Comparison of ENCODE assay signal across 8 cellular contexts in genomic region chrX:129931411-129932136, GRCh38. TPM values are rescaled to one million over a fixed set of nuclear protein-coding genes. Genes with fewer than 3 reads are reported as not detected.
DNase-seq lines count a peak whose midpoint lies in the region; ATAC-seq and TF ChIP-seq lines count a peak whose summit lies in the region.

No MANE protein-coding gene starts in this region.

- ATAC-seq in HG02840 (IDR thresholded peaks at IDR 0.05; ENCODE audit: low FRiP score, unreplicated experiment), result peak; percentile 67
- ATAC-seq in WTC11, result peak; percentile 82

- TF ChIP-seq CTCF in WTC11 (IDR thresholded peaks at IDR 0.05) (no peak), chondrocyte (IDR thresholded peaks at IDR 0.05) (no peak), kidney epithelial cell (IDR thresholded peaks at IDR 0.05; ENCODE audit: insufficient read depth, low read length, poor library complexity, severe bottlenecking) (no peak)

- H3K27me3 Mint-ChIP-seq in WTC11 (ENCODE audit: low read depth), result peaks cover 39% of the 10 kb centered on the region
- H3K27me3 Mint-ChIP-seq in chondrocyte (ENCODE audit: low read depth), result peaks cover under 1% of the 10 kb centered on the region

- CTCF ChIA-PET in WTC11 (lab: Charles Lee), result interaction anchor here (0.7 to 1.4 kb wide), 7 partner anchors 26 to 326 kb away, joined by 3 to 9 read pairs (median 4); no protein-coding TSS in a partner anchor

- peak overlapping the region; percentile 91 for H3K4me3 Mint-ChIP-seq in WTC11
- H3K4me3 Mint-ChIP-seq in chondrocyte (ENCODE audit: unreplicated experiment), result peak overlapping the region; percentile 87

- peaks cover 12% of the 10 kb centered on the region for H3K27me3 ChIP-seq in kidney epithelial cell (ENCODE audit: control insufficient read depth, insufficient read depth, low read length)

- POLR2A ChIA-PET in WTC11 (lab: Charles Lee), result interaction anchor here (0.6 to 1.4 kb wide), 4 partner anchors 16 to 50 kb away, joined by 3 to 7 read pairs (median 4); no protein-coding TSS in a partner anchor

- H3K4me1 Mint-ChIP-seq in WTC11 (peaks cover 16% of the 10 kb centered on the region), chondrocyte (ENCODE audit: low read depth) (peaks cover 6% of the 10 kb centered on the region)

- H3K9me3 Mint-ChIP-seq in WTC11, result no peaks in the 10 kb centered on the region
- H3K9me3 Mint-ChIP-seq in chondrocyte (ENCODE audit: low read depth), result no peaks in the 10 kb centered on the region

- H3K36me3 Mint-ChIP-seq in WTC11 (peaks cover 14% of the 10 kb centered on the region), chondrocyte (ENCODE audit: low read depth) (no peaks in the 10 kb centered on the region)

- DNase-seq in NCI-H345 (lab: John Stamatoyannopoulos, UW) (peak; percentile 73), NCI-H345 treated with DMSO at 0.1 percent for 48 hours (lab: John Stamatoyannopoulos, UW; ENCODE audit: unreplicated experiment) (no peak), NCI-H1436 treated with DMSO at 0.1 percent for 48 hours (lab: John Stamatoyannopoulos, UW) (peak; percentile 37), WTC11 (ENCODE audit: low spot score) (peak; percentile 84), chondrocyte (ENCODE audit: low spot score) (no peak), kidney epithelial cell (ENCODE audit: low read depth) (peak; percentile 53)
- peak; percentile 44 for DNase-seq in stimulated activated CD4-positive, alpha-beta T cell treated with anti-CD3 and anti-CD28 coated beads, Interleukin-12 subunit alpha, Interleukin-12 subunit beta, amount 100 ng/mL, for 4 hours

- H3K27ac Mint-ChIP-seq in WTC11, result peak overlapping the region; percentile 89
- peak overlapping the region; percentile 95 for H3K27ac Mint-ChIP-seq in chondrocyte (ENCODE audit: unreplicated experiment)

- no peaks in the 10 kb centered on the region for H3K36me3 ChIP-seq in kidney epithelial cell (ENCODE audit: control insufficient read depth, insufficient read depth, low read length)

- H3K4me3 ChIP-seq in kidney epithelial cell (ENCODE audit: low read depth, low read length), result peak overlapping the region; percentile 59

TF ChIP-seq in WTC11, 78 proteins besides CTCF, POLR2A, EP300 and RAD21:
- TF ChIP-seq ETV6 (CRISPR knock-in tag; IDR thresholded peaks at IDR 0.05) (no peak), SOX15 (CRISPR knock-in tag; IDR thresholded peaks at IDR 0.05) (no peak), ATF1 (CRISPR knock-in tag; IDR thresholded peaks at IDR 0.05) (no peak), NFYB (CRISPR knock-in tag; conservative IDR thresholded peaks at IDR 0.05; ENCODE audit: low read depth) (peak; percentile 47; the same call in 1 of the 2 replicates), ZNF671 (CRISPR knock-in tag; IDR thresholded peaks at IDR 0.05) (no peak), MLX (CRISPR knock-in tag; IDR thresholded peaks at IDR 0.05) (no peak), ATF6 (CRISPR knock-in tag; IDR thresholded peaks at IDR 0.05) (no peak), GRHL2 (CRISPR knock-in tag; IDR thresholded peaks at IDR 0.05; ENCODE audit: insufficient replicate concordance, severe bottlenecking) (no peak), FOXK1 (CRISPR knock-in tag; IDR thresholded peaks at IDR 0.05) (0 out of 2 replicates have a peak, but pooled peaks have one; percentile 1)
- TF ChIP-seq, protein P1, sequence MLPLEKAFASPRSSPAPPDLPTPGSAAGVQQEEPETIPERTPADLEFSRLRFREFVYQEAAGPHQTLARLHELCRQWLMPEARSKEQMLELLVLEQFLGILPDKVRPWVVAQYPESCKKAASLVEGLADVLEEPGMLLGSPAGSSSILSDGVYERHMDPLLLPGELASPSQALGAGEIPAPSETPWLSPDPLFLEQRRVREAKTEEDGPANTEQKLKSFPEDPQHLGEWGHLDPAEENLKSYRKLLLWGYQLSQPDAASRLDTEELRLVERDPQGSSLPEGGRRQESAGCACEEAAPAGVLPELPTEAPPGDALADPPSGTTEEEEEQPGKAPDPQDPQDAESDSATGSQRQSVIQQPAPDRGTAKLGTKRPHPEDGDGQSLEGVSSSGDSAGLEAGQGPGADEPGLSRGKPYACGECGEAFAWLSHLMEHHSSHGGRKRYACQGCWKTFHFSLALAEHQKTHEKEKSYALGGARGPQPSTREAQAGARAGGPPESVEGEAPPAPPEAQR (CRISPR knock-in tag; IDR thresholded peaks at IDR 0.05), result no peak
- TF ChIP-seq, protein P2, sequence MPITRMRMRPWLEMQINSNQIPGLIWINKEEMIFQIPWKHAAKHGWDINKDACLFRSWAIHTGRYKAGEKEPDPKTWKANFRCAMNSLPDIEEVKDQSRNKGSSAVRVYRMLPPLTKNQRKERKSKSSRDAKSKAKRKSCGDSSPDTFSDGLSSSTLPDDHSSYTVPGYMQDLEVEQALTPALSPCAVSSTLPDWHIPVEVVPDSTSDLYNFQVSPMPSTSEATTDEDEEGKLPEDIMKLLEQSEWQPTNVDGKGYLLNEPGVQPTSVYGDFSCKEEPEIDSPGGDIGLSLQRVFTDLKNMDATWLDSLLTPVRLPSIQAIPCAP (CRISPR knock-in tag; IDR thresholded peaks at IDR 0.05), result no peak
- TF ChIP-seq, protein P3, sequence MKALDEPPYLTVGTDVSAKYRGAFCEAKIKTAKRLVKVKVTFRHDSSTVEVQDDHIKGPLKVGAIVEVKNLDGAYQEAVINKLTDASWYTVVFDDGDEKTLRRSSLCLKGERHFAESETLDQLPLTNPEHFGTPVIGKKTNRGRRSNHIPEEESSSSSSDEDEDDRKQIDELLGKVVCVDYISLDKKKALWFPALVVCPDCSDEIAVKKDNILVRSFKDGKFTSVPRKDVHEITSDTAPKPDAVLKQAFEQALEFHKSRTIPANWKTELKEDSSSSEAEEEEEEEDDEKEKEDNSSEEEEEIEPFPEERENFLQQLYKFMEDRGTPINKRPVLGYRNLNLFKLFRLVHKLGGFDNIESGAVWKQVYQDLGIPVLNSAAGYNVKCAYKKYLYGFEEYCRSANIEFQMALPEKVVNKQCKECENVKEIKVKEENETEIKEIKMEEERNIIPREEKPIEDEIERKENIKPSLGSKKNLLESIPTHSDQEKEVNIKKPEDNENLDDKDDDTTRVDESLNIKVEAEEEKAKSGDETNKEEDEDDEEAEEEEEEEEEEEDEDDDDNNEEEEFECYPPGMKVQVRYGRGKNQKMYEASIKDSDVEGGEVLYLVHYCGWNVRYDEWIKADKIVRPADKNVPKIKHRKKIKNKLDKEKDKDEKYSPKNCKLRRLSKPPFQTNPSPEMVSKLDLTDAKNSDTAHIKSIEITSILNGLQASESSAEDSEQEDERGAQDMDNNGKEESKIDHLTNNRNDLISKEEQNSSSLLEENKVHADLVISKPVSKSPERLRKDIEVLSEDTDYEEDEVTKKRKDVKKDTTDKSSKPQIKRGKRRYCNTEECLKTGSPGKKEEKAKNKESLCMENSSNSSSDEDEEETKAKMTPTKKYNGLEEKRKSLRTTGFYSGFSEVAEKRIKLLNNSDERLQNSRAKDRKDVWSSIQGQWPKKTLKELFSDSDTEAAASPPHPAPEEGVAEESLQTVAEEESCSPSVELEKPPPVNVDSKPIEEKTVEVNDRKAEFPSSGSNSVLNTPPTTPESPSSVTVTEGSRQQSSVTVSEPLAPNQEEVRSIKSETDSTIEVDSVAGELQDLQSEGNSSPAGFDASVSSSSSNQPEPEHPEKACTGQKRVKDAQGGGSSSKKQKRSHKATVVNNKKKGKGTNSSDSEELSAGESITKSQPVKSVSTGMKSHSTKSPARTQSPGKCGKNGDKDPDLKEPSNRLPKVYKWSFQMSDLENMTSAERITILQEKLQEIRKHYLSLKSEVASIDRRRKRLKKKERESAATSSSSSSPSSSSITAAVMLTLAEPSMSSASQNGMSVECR (CRISPR knock-in tag; IDR thresholded peaks at IDR 0.05; ENCODE audit: borderline replicate concordance), result no peak; the same call in 1 of the 2 replicates

RNA-seq across cellular contexts. Expression of gene UTP14A, which starts 25.6 kb away (rescaled TPM):
- total RNA-seq in WTC11 (2021) (15.8 to 17.4 TPM (median 16.4 TPM) in 3 replicates), chondrocyte (13.9 to 17.0 TPM (median 14.2 TPM) in 3 replicates), kidney epithelial cell (17.6 and 21.6 TPM in 2 replicates)

RNA-seq across cellular contexts. Expression of gene BCORL1, which starts 50.9 kb away (rescaled TPM):
- 9.3 to 12.0 TPM (median 9.6 TPM) in 3 replicates for total RNA-seq in WTC11 (2021)
- 19.7 to 20.6 TPM (median 20.0 TPM) in 3 replicates for total RNA-seq in chondrocyte
- total RNA-seq in kidney epithelial cell, result 4.8 and 5.8 TPM in 2 replicates

Comparison
In these comparisons a context has a peak if more than half of its experiments do, and no peak if none do; other contexts are left out.
1. DNase-seq: peak in NCI-H345 (single experiment), NCI-H1436 treated with DMSO at 0.1 percent for 48 hours (single experiment), WTC11 (single experiment), kidney epithelial cell (single experiment) and stimulated activated CD4-positive, alpha-beta T cell treated with anti-CD3 and anti-CD28 coated beads, Interleukin-12 subunit alpha, Interleukin-12 subunit beta, amount 100 ng/mL, for 4 hours (single experiment); none in NCI-H345 treated with DMSO at 0.1 percent for 48 hours (single experiment) and chondrocyte (single experiment).